ENCODE assay signal across 16 cellular contexts in genomic region chr2:239725551-239725890, GRCh38.
"Had no signal": no experiment of that assay in that cellular context is flagged by ENCODE, and none has a peak within 500 bp of the region (broad histone marks: within the 10 kb centered on the region; RNA-seq: fewer than 3 reads in every experiment).

No MANE protein-coding gene starts in this region.

- H3K27me3 ChIP-seq: tibial nerve had no signal

- H3K36me3 ChIP-seq: tibial nerve had no signal

- ATAC-seq: activated CD4-positive, CD25-positive, alpha-beta regulatory T cell treated with anti-CD3 and anti-CD28 coated beads, Interleukin-2, amount 50 U/mL, for 24 hours; activated CD8-positive, alpha-beta T cell treated with anti-CD3 and anti-CD28 coated beads, Interleukin-2, amount 10 ng/mL, durations not matched to agents 7 days and 5 days; left colon; natural killer cell treated with Interleukin-12 subunit alpha and Interleukin-12 subunit beta and Interleukin-15 and Interleukin-18, amount 100 ng/mL, for 72 hours had no signal

- H3K36me3 Mint-ChIP-seq: activated naive CD4-positive, alpha-beta T cell treated with anti-CD3 and anti-CD28 coated beads, Interleukin-2, amount 10 ng/mL, durations not matched to agents 7 days and 5 days; mesothelial cell of epicardium; natural killer cell treated with Interleukin-12 subunit alpha and Interleukin-12 subunit beta and Interleukin-15 and Interleukin-18, amount 100 ng/mL, for 72 hours had no signal

- H3K27me3 Mint-ChIP-seq: activated CD4-positive, alpha-beta T cell treated with anti-CD3 and anti-CD28 coated beads, Interleukin-2, amount 10 ng/mL, durations not matched to agents 7 days and 5 days; activated naive CD4-positive, alpha-beta T cell treated with anti-CD3 and anti-CD28 coated beads, Interleukin-2, amount 10 ng/mL, durations not matched to agents 7 days and 5 days; activated T-cell treated with anti-CD3 and anti-CD28 coated beads, Interleukin-2, amount 50 U/mL, for 24 hours had no signal

- H3K9me3 Mint-ChIP-seq: activated CD4-positive, alpha-beta T cell treated with anti-CD3 and anti-CD28 coated beads, Interleukin-2, amount 10 ng/mL, durations not matched to agents 7 days and 5 days; activated T-cell treated with anti-CD3 and anti-CD28 coated beads, Interleukin-2, amount 50 U/mL, for 24 hours; activated T-helper 2 cell treated with anti-CD3 and anti-CD28 coated beads, Interferon-gamma antibody, Interleukin-2, Interleukin-4, amounts not matched to agents 10 μg/mL and 5 μg/mL and 100 μg/mL, durations not matched to agents 14 hours and 24 hours and 36 hours; mesothelial cell of epicardium; natural killer cell treated with Interleukin-12 subunit alpha and Interleukin-12 subunit beta and Interleukin-15 and Interleukin-18, amount 100 ng/mL, for 72 hours had no signal

- H3K4me3 ChIP-seq: lung, tibial nerve had no signal

- H3K9me3 ChIP-seq: tibial nerve had no signal

- H3K27ac Mint-ChIP-seq: activated CD4-positive, alpha-beta T cell treated with anti-CD3 and anti-CD28 coated beads, Interleukin-2, amount 10 ng/mL, durations not matched to agents 7 days and 5 days; activated CD8-positive, alpha-beta T cell treated with anti-CD3 and anti-CD28 coated beads, Interleukin-2, amount 10 ng/mL, durations not matched to agents 7 days and 5 days; activated naive CD4-positive, alpha-beta T cell treated with anti-CD3 and anti-CD28 coated beads, Interleukin-2, amount 10 ng/mL, durations not matched to agents 7 days and 5 days; activated T-cell treated with anti-CD3 and anti-CD28 coated beads, Interleukin-2, amount 50 U/mL, for 24 hours; activated T-helper 2 cell treated with anti-CD3 and anti-CD28 coated beads, Interferon-gamma antibody, Interleukin-2, Interleukin-4, amounts not matched to agents 10 μg/mL and 5 μg/mL and 100 μg/mL, durations not matched to agents 14 hours and 24 hours and 36 hours; mesothelial cell of epicardium; natural killer cell treated with Interleukin-12 subunit alpha and Interleukin-12 subunit beta and Interleukin-15 and Interleukin-18, amount 100 ng/mL, for 72 hours had no signal

- H3K27ac ChIP-seq: epithelial cell of prostate, tibial nerve had no signal

- H3K4me1 Mint-ChIP-seq: activated CD4-positive, alpha-beta T cell treated with anti-CD3 and anti-CD28 coated beads, Interleukin-2, amount 10 ng/mL, durations not matched to agents 7 days and 5 days; activated naive CD4-positive, alpha-beta T cell treated with anti-CD3 and anti-CD28 coated beads, Interleukin-2, amount 10 ng/mL, durations not matched to agents 7 days and 5 days; mesothelial cell of epicardium had no signal

- H3K4me3 Mint-ChIP-seq: activated CD4-positive, alpha-beta T cell treated with anti-CD3 and anti-CD28 coated beads, Interleukin-2, amount 10 ng/mL, durations not matched to agents 7 days and 5 days; activated CD8-positive, alpha-beta T cell treated with anti-CD3 and anti-CD28 coated beads, Interleukin-2, amount 10 ng/mL, durations not matched to agents 7 days and 5 days; activated naive CD4-positive, alpha-beta T cell treated with anti-CD3 and anti-CD28 coated beads, Interleukin-2, amount 10 ng/mL, durations not matched to agents 7 days and 5 days; activated T-cell treated with anti-CD3 and anti-CD28 coated beads, Interleukin-2, amount 50 U/mL, for 24 hours; mesothelial cell of epicardium; natural killer cell treated with Interleukin-12 subunit alpha and Interleukin-12 subunit beta and Interleukin-15 and Interleukin-18, amount 100 ng/mL, for 72 hours had no signal

- DNase-seq: activated CD4-positive, alpha-beta T cell treated with anti-CD3 and anti-CD28 coated beads, Interleukin-2, amount 10 ng/mL, durations not matched to agents 7 days and 5 days; activated CD8-positive, alpha-beta T cell treated with anti-CD3 and anti-CD28 coated beads, Interleukin-2, amount 10 ng/mL, durations not matched to agents 7 days and 5 days; activated naive CD4-positive, alpha-beta T cell treated with anti-CD3 and anti-CD28 coated beads, Interleukin-2, amount 10 ng/mL, durations not matched to agents 7 days and 5 days; foreskin fibroblast; stimulated activated CD4-positive, alpha-beta T cell treated with anti-CD3 and anti-CD28 coated beads, Interleukin-2, amount 100 ng/mL, for 24 hours; stimulated activated naive CD4-positive, alpha-beta T cell treated with Interleukin-2 at 50 U/mL for 16 hours; T1000 had no signal
